In the genomic region with DNA sequence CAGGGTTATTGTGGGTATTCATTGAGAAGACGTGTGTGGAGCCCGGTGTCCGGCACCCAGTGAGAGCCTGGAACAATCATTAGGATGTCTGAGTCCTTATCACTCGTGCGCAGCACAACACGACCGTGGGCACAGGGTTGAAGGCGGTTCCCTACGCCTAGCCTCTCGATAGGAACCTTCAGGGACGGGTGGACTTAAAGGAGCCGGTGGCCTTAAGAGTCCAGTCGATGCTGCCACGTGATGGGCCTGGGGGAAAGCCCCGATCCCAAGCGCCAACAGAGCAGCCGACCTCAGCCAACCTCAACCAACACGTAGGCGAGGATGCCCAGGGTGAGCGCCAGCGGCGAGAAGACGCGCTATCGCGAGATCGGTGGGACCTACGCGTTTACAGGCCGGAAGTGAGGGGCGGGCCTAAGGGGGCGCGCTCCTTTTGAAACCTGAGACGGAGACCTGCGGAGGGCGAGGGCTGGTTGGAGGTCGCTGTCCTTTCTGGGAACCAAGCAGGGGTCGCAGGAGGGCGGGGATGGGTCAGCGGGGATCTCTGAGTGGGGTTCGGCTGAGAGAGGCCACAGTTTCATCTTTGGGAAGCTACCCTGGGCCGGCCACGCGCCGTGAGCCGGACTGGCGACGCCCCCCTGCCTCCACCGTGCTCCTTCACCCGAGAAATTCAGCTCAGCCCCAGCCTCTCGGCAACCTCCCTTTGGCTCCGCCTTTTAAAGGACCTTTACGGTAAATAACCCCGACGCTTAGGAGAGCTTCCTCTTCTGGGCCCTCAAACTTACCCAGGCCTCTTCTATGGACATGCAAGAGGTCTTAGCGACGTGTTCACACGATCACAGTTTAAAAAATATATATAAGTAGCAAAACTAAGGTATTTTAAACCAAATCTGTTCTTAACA, we compare ENCODE assay signal across 1 cellular context.
TF ChIP-seq lines count a peak whose summit lies in the region.

No MANE protein-coding gene starts in this region.

TF ChIP-seq in HepG2, 621 proteins besides CTCF, POLR2A, EP300 and RAD21 (continued from another document and continues in another):
- TF ChIP-seq PATZ1 (CRISPR knock-in tag; IDR thresholded peaks at IDR 0.05), result no peak
- TF ChIP-seq HOXA7 (CRISPR knock-in tag; IDR thresholded peaks at IDR 0.05), result no peak
- no peak for TF ChIP-seq JARID2 (CRISPR knock-in tag; IDR thresholded peaks at IDR 0.05; ENCODE audit: insufficient replicate concordance)
- TF ChIP-seq KIAA2018 (CRISPR knock-in tag; IDR thresholded peaks at IDR 0.05; ENCODE audit: borderline replicate concordance), result no peak
- 0 out of 2 replicates have a peak, but pooled peaks have one; percentile 39 for TF ChIP-seq NFIB (CRISPR knock-in tag; IDR thresholded peaks at IDR 0.05; ENCODE audit: borderline replicate concordance)
- TF ChIP-seq, protein P1, sequence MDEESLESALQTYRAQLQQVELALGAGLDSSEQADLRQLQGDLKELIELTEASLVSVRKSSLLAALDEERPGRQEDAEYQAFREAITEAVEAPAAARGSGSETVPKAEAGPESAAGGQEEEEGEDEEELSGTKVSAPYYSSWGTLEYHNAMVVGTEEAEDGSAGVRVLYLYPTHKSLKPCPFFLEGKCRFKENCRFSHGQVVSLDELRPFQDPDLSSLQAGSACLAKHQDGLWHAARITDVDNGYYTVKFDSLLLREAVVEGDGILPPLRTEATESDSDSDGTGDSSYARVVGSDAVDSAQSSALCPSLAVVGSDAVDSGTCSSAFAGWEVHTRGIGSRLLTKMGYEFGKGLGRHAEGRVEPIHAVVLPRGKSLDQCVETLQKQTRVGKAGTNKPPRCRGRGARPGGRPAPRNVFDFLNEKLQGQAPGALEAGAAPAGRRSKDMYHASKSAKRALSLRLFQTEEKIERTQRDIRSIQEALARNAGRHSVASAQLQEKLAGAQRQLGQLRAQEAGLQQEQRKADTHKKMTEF (CRISPR knock-in tag; IDR thresholded peaks at IDR 0.05), result peak; percentile 71; the same call in 1 of the 2 replicates
- TF ChIP-seq ZNF562 (CRISPR knock-in tag; IDR thresholded peaks at IDR 0.05; ENCODE audit: borderline replicate concordance), result no peak; the same call in 1 of the 2 replicates
- TF ChIP-seq MYC (CRISPR knock-in tag; IDR thresholded peaks at IDR 0.05; ENCODE audit: borderline replicate concordance), result peak; percentile 86
- TF ChIP-seq PAWR (CRISPR knock-in tag; IDR thresholded peaks at IDR 0.05; ENCODE audit: borderline replicate concordance), result 0 out of 2 replicates have a peak, but pooled peaks have one; percentile 78
- TF ChIP-seq KDM2A (CRISPR knock-in tag; IDR thresholded peaks at IDR 0.05; ENCODE audit: borderline replicate concordance, low read depth), result peak; percentile 93
- no peak for TF ChIP-seq RBM22 (optimal IDR thresholded peaks at IDR 0.05; ENCODE audit: low read length)
- TF ChIP-seq SOX5 (CRISPR knock-in tag; IDR thresholded peaks at IDR 0.05; ENCODE audit: borderline replicate concordance), result peak; percentile 53
- TF ChIP-seq HNRNPK (IDR thresholded peaks at IDR 0.05; ENCODE audit: low read depth, low read length, poor library complexity, severe bottlenecking), result no peak
- peak; percentile 97; the same call in 1 of the 2 replicates for TF ChIP-seq ZNF276 (CRISPR knock-in tag; IDR thresholded peaks at IDR 0.05; ENCODE audit: low read depth)
- TF ChIP-seq IRX3 (CRISPR knock-in tag; IDR thresholded peaks at IDR 0.05; ENCODE audit: borderline replicate concordance, low read depth), result no peak
- no peak for TF ChIP-seq NR2F2 (IDR thresholded peaks at IDR 0.05; ENCODE audit: borderline replicate concordance, low read depth)
- TF ChIP-seq TARDBP (CRISPR knock-in tag; IDR thresholded peaks at IDR 0.05), result peak; percentile 88
- TF ChIP-seq ZNF572 (CRISPR knock-in tag; IDR thresholded peaks at IDR 0.05), result no peak
- peak; percentile 96 for TF ChIP-seq NFKB2 (CRISPR knock-in tag; IDR thresholded peaks at IDR 0.05; ENCODE audit: borderline replicate concordance)
- TF ChIP-seq ZBTB26 (CRISPR knock-in tag; IDR thresholded peaks at IDR 0.05; ENCODE audit: borderline replicate concordance), result 0 out of 2 replicates have a peak, but pooled peaks have one; percentile 19
- no peak for TF ChIP-seq NR3C1 (CRISPR knock-in tag; IDR thresholded peaks at IDR 0.05)
- TF ChIP-seq ZNF18 (CRISPR knock-in tag; IDR thresholded peaks at IDR 0.05; ENCODE audit: insufficient replicate concordance), result no peak
- peak; percentile 71; the same call in 1 of the 2 replicates for TF ChIP-seq ZNF879 (CRISPR knock-in tag; IDR thresholded peaks at IDR 0.05)
- peak; percentile 96 for TF ChIP-seq REPIN1 (CRISPR knock-in tag; IDR thresholded peaks at IDR 0.05; ENCODE audit: borderline replicate concordance, low read depth)
- TF ChIP-seq, protein P2, sequence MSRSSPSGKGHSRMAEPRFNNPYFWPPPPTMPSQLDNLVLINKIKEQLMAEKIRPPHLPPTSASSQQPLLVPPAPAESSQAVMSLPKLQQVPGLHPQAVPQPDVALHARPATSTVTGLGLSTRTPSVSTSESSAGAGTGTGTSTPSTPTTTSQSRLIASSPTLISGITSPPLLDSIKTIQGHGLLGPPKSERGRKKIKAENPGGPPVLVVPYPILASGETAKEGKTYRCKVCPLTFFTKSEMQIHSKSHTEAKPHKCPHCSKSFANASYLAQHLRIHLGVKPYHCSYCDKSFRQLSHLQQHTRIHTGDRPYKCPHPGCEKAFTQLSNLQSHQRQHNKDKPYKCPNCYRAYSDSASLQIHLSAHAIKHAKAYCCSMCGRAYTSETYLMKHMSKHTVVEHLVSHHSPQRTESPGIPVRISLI (CRISPR knock-in tag; IDR thresholded peaks at IDR 0.05; ENCODE audit: borderline replicate concordance), result 0 out of 2 replicates have a peak, but pooled peaks have one; percentile 61
- TF ChIP-seq CBFB (CRISPR knock-in tag; IDR thresholded peaks at IDR 0.05), result peak; percentile 93
- peak; percentile 86; the same call in 1 of the 2 replicates for TF ChIP-seq ZNF432 (CRISPR knock-in tag; IDR thresholded peaks at IDR 0.05; ENCODE audit: borderline replicate concordance)
- no peak for TF ChIP-seq U2AF2 (IDR thresholded peaks at IDR 0.05; ENCODE audit: low read depth, low read length)
- TF ChIP-seq, protein P3, sequence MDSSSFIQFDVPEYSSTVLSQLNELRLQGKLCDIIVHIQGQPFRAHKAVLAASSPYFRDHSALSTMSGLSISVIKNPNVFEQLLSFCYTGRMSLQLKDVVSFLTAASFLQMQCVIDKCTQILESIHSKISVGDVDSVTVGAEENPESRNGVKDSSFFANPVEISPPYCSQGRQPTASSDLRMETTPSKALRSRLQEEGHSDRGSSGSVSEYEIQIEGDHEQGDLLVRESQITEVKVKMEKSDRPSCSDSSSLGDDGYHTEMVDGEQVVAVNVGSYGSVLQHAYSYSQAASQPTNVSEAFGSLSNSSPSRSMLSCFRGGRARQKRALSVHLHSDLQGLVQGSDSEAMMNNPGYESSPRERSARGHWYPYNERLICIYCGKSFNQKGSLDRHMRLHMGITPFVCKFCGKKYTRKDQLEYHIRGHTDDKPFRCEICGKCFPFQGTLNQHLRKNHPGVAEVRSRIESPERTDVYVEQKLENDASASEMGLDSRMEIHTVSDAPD (CRISPR knock-in tag; IDR thresholded peaks at IDR 0.05), result peak; percentile 91; the same call in 1 of the 2 replicates
- peak; percentile 96 for TF ChIP-seq ZNF883 (CRISPR knock-in tag; IDR thresholded peaks at IDR 0.05; ENCODE audit: not compliant biosample characterization)
- no peak for TF ChIP-seq TBP (CRISPR knock-in tag; IDR thresholded peaks at IDR 0.05)
- peak; percentile 59; the same call in 1 of the 2 replicates for TF ChIP-seq RFXANK (CRISPR knock-in tag; IDR thresholded peaks at IDR 0.05)
- TF ChIP-seq XBP1 (CRISPR knock-in tag; IDR thresholded peaks at IDR 0.05), result no peak
